Comparison of ENCODE assay signal across 19 cellular contexts in genomic region chr6:43361269-43361668, GRCh38. TPM values are rescaled to one million over a fixed set of nuclear protein-coding genes. Genes with fewer than 3 reads are reported as not detected.
"Had no signal": no experiment of that assay in that cellular context is flagged by ENCODE, and none has a peak within 500 bp of the region (broad histone marks: within the 10 kb centered on the region; RNA-seq: fewer than 3 reads in every experiment).

No MANE protein-coding gene starts in this region.

- FAIRE-seq: colon, TTC549 had no signal

- H3K27me3 ChIP-seq: dorsolateral prefrontal cortex, tibial artery had no signal

- H3K4me3 ChIP-seq: dorsolateral prefrontal cortex, tibial artery had no signal

- H3K27me3 Mint-ChIP-seq: activated CD4-positive, alpha-beta memory T cell treated with anti-CD3 and anti-CD28 coated beads, Interleukin-2, amount 10 ng/mL, durations not matched to agents 7 days and 5 days; activated CD8-positive, alpha-beta memory T cell treated with anti-CD3 and anti-CD28 coated beads, Interleukin-2, amount 10 ng/mL, durations not matched to agents 7 days and 5 days; brain had no signal

- H3K9me3 Mint-ChIP-seq: activated CD4-positive, alpha-beta memory T cell treated with anti-CD3 and anti-CD28 coated beads, Interleukin-2, amount 10 ng/mL, durations not matched to agents 7 days and 5 days; brain; endodermal cell; nephron; T-helper 2 cell treated with Interferon-gamma antibody and Interleukin-4, amounts not matched to agents 5 μg/mL and 100 μg/mL, for 36 hours had no signal

- DNase-seq: activated CD4-positive, alpha-beta memory T cell treated with anti-CD3 and anti-CD28 coated beads, Interleukin-2, amount 10 ng/mL, durations not matched to agents 7 days and 5 days; activated CD4-positive, alpha-beta T cell treated with anti-CD3 and anti-CD28 coated beads for 48 hours; activated CD4-positive, CD25-positive, alpha-beta regulatory T cell; activated CD8-positive, alpha-beta memory T cell treated with anti-CD3 and anti-CD28 coated beads, Interleukin-2, amount 10 ng/mL, durations not matched to agents 7 days and 5 days; activated naive CD4-positive, alpha-beta T cell; central memory CD4-positive, alpha-beta T cell; dorsolateral prefrontal cortex; endodermal cell; foreskin fibroblast; mesendoderm; posterior cingulate gyrus; tibial artery had no signal

- ATAC-seq: activated CD8-positive, alpha-beta memory T cell treated with anti-CD3 and anti-CD28 coated beads, Interleukin-2, amount 10 ng/mL, durations not matched to agents 7 days and 5 days had no signal

- H3K9me3 ChIP-seq: tibial artery had no signal

- H3K27ac Mint-ChIP-seq: activated CD4-positive, alpha-beta memory T cell treated with anti-CD3 and anti-CD28 coated beads, Interleukin-2, amount 10 ng/mL, durations not matched to agents 7 days and 5 days; activated CD8-positive, alpha-beta memory T cell treated with anti-CD3 and anti-CD28 coated beads, Interleukin-2, amount 10 ng/mL, durations not matched to agents 7 days and 5 days; brain; endodermal cell; nephron; T-helper 2 cell treated with Interferon-gamma antibody and Interleukin-4, amounts not matched to agents 5 μg/mL and 100 μg/mL, for 36 hours had no signal

- H3K4me3 Mint-ChIP-seq: activated CD4-positive, alpha-beta memory T cell treated with anti-CD3 and anti-CD28 coated beads, Interleukin-2, amount 10 ng/mL, durations not matched to agents 7 days and 5 days; activated CD8-positive, alpha-beta memory T cell treated with anti-CD3 and anti-CD28 coated beads, Interleukin-2, amount 10 ng/mL, durations not matched to agents 7 days and 5 days; brain; endodermal cell; nephron; T-helper 2 cell treated with Interferon-gamma antibody and Interleukin-4, amounts not matched to agents 5 μg/mL and 100 μg/mL, for 36 hours had no signal

- H3K27ac ChIP-seq: dorsolateral prefrontal cortex, epithelial cell of prostate, tibial artery had no signal

RNA-seq across cellular contexts. Expression of gene CRIP3, which starts 52.6 kb away (rescaled TPM):
- total RNA-seq: glomerular endothelial cell had no signal
